ENCODE assay signal across 8 cellular contexts in the genomic region with DNA sequence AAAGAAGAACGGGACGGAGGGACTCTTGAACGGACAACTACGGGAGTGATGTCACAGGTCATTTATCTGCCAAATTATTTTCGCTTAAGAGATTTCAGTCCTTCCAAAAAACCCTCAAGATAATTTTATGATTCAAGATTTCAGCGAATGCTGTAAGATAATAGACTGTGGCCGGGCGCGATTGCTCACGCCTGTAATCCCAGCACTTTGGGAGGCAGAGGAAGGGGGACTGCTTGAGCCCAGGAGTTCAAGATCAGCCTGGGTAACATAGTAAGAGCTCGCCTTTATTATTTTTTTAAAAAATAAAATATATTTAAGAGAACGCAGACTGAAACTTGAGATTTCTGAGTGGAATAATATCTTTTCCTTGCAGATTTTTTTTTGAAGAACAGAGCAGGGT. TPM values are rescaled to one million over a fixed set of nuclear protein-coding genes. Genes with fewer than 3 reads are reported as not detected.
DNase-seq lines count a peak whose midpoint lies in the region; ATAC-seq and TF ChIP-seq lines count a peak whose summit lies in the region.

No MANE protein-coding gene starts in this region.

- CTCF ChIA-PET in SK-N-SH (lab: Yijun Ruan, JAX), result interaction anchor here (1.0 kb wide), 2 partner anchors 16 to 55 kb away, joined by 3 read pairs; no protein-coding TSS in a partner anchor

- H3K9me3 ChIP-seq in SK-N-SH (no peaks in the 10 kb centered on the region), prostate gland (no peaks in the 10 kb centered on the region)

- H3K9ac ChIP-seq in SK-N-SH, result peak overlapping the region; percentile 90

- TF ChIP-seq EP300 in SK-N-SH (IDR thresholded peaks at IDR 0.05; ENCODE audit: borderline replicate concordance in 1 of 2, low read depth in 1 of 2, low read length in 1 of 2), result no peak

- H4K20me1 ChIP-seq in SK-N-SH (ENCODE audit: insufficient read depth), result no peaks in the 10 kb centered on the region

- H3K79me2 ChIP-seq in SK-N-SH (ENCODE audit: insufficient read depth), result peaks cover 46% of the 10 kb centered on the region

- POLR2A ChIA-PET in SK-N-SH (lab: Yijun Ruan, JAX), result interaction anchor here (0.6 to 2.5 kb wide), 3 partner anchors 8 to 80 kb away, joined by 3 to 39 read pairs (median 3); no protein-coding TSS in a partner anchor

- TF ChIP-seq RAD21 in SK-N-SH (IDR thresholded peaks at IDR 0.05; ENCODE audit: low read length), result no peak

- H3K4me3 ChIP-seq in SK-N-SH (ENCODE audit: low read depth in 2 of 2, low read length in 1 of 2), result peak overlapping the region; percentile 72 to 93
- H3K4me3 ChIP-seq in fibroblast of pulmonary artery (replicated peaks; ENCODE audit: low read depth, low read length), result peak overlapping the region; percentile 90
- peak overlapping the region; percentile 68 to 79 for H3K4me3 ChIP-seq in prostate gland

- peak overlapping the region; percentile 95 for H2AFZ ChIP-seq in SK-N-SH (ENCODE audit: low read depth)

- TF ChIP-seq POLR2A in prostate gland (IDR thresholded peaks at IDR 0.05), result no peak

- H3K36me3 ChIP-seq in SK-N-SH (replicated peaks in 1 of 2; ENCODE audit: control insufficient read depth in 1 of 2, insufficient read depth in 2 of 2, low read length in 1 of 2), result peaks cover 0 to 10% of the 10 kb centered on the region in 2 experiments
- no peaks in the 10 kb centered on the region for H3K36me3 ChIP-seq in prostate gland

- TF ChIP-seq CTCF in SK-N-SH (IDR thresholded peaks at IDR 0.05), result no peak
- no peak for TF ChIP-seq CTCF in fibroblast of pulmonary artery (IDR thresholded peaks at IDR 0.05; ENCODE audit: low read length, missing control alignments)
- no peak for TF ChIP-seq CTCF in prostate gland (IDR thresholded peaks at IDR 0.05)

- DNase-seq in SK-N-SH, result peak; percentile 35
- DNase-seq in fibroblast of pulmonary artery (ENCODE audit: low read depth), result peak; percentile 19
- no peak for DNase-seq in prostate gland (ENCODE audit: low spot score)
- DNase-seq in CD1c-positive myeloid dendritic cell (ENCODE audit: extremely low spot score), result no peak
- DNase-seq in activated gamma-delta T cell treated with Interleukin-2 at 50 U/mL for 16 hours, result no peak

- H3K4me1 ChIP-seq in SK-N-SH (ENCODE audit: control insufficient read depth in 1 of 2, insufficient read depth in 2 of 2, low read depth in 1 of 2, low read length in 1 of 2) (peaks cover 5 to 6% of the 10 kb centered on the region in 2 experiments; a peak in 2 of 4 replicates), prostate gland (replicated peaks) (peaks cover 9% of the 10 kb centered on the region)

- no peaks in the 10 kb centered on the region for H3K27me3 ChIP-seq in SK-N-SH (ENCODE audit: insufficient read depth)
- H3K27me3 ChIP-seq in prostate gland (replicated peaks; ENCODE audit: insufficient read depth), result no peaks in the 10 kb centered on the region

- 5% methylated on average over 12 of the region's 12 CpGs for WGBS in SK-N-SH (ENCODE audit: low lambda C conversion rate)
- 15% methylated on average over 12 of the region's 12 CpGs for WGBS in prostate gland

- no peaks in the 10 kb centered on the region for H3K9me2 ChIP-seq in SK-N-SH

- intact Hi-C loops in prostate gland (cut with DNase I), result no loop called here

- H3K4me2 ChIP-seq in SK-N-SH, result peak overlapping the region; percentile 96

- ATAC-seq in GM18502 (IDR thresholded peaks at IDR 0.05; ENCODE audit: poor library complexity, unreplicated experiment) (peak; percentile 27), HG02798 (IDR thresholded peaks at IDR 0.05; ENCODE audit: poor library complexity, unreplicated experiment) (peak; percentile 18), HG03025 (IDR thresholded peaks at IDR 0.05; ENCODE audit: low FRiP score, unreplicated experiment) (no peak)

- H3K27ac ChIP-seq in SK-N-SH (ENCODE audit: low read depth in 2 of 2, low read length in 1 of 2), result peak overlapping the region; percentile 76 to 88
- H3K27ac ChIP-seq in prostate gland, result peak overlapping the region; percentile 65 to 72

- H3F3A ChIP-seq in SK-N-SH (replicated peaks; ENCODE audit: insufficient read depth), result peaks cover 22% of the 10 kb centered on the region

TF ChIP-seq in SK-N-SH, 30 proteins besides CTCF, POLR2A, EP300 and RAD21:
- TF ChIP-seq JUND (IDR thresholded peaks at IDR 0.05), result no peak
- no peak for TF ChIP-seq POLR2AphosphoS5 (IDR thresholded peaks at IDR 0.05; ENCODE audit: low read depth, low read length)

RNA-seq across cellular contexts. Expression of a gene that starts 0.6 kb away (rescaled TPM):
- 20.8 and 27.7 TPM in 2 replicates for polyA plus RNA-seq in SK-N-SH (2012; rRNA removed)
- polyA plus RNA-seq in SK-N-SH (2012; cell fraction: cytosol; rRNA removed), result 30.6 and 38.6 TPM in 2 replicates
- polyA plus RNA-seq in SK-N-SH (2012; cell fraction: nucleus; rRNA removed), result 6.0 and 13.5 TPM in 2 replicates
- 10 to 100 TPM; 13.0 to 13.1 TPM for total RNA-seq in prostate gland

RNA-seq across cellular contexts. Expression of a gene that starts 5.9 kb away (rescaled TPM):
- 9.2 and 12.2 TPM in 2 replicates for polyA plus RNA-seq in SK-N-SH (2012; rRNA removed)
- polyA plus RNA-seq in SK-N-SH (2012; cell fraction: cytosol; rRNA removed), result 13.5 and 19.1 TPM in 2 replicates
- 9.9 and 20.7 TPM in 2 replicates for polyA plus RNA-seq in SK-N-SH (2012; cell fraction: nucleus; rRNA removed)
- total RNA-seq in prostate gland, result 10 to 100 TPM; 27.1 to 35.6 TPM

RNA-seq across cellular contexts. Expression of a gene that starts 25.9 kb away (rescaled TPM):
- 3.2 and 4.8 TPM in 2 replicates for polyA plus RNA-seq in SK-N-SH (2012; rRNA removed)
- polyA plus RNA-seq in SK-N-SH (2012; cell fraction: cytosol; rRNA removed), result 5.3 and 5.8 TPM in 2 replicates
- polyA plus RNA-seq in SK-N-SH (2012; cell fraction: nucleus; rRNA removed), result 4.7 and 10.1 TPM in 2 replicates
- 10 to 100 TPM; 24.6 to 29.5 TPM for total RNA-seq in prostate gland

RNA-seq across cellular contexts. Expression of a gene that starts 54.9 kb away (rescaled TPM):
- polyA plus RNA-seq in SK-N-SH (2012; rRNA removed), result 102 and 105 TPM in 2 replicates
- 150 and 189 TPM in 2 replicates for polyA plus RNA-seq in SK-N-SH (2012; cell fraction: cytosol; rRNA removed)
- polyA plus RNA-seq in SK-N-SH (2012; cell fraction: nucleus; rRNA removed), result 45.9 and 84.7 TPM in 2 replicates
- 100 to 1,000 TPM; 101 to 105 TPM for total RNA-seq in prostate gland

Comparison
In these comparisons a context has a peak if more than half of its experiments do, and no peak if none do; other contexts are left out.
1. DNase-seq: peak in SK-N-SH (single experiment) and fibroblast of pulmonary artery (single experiment); none in prostate gland (single experiment), CD1c-positive myeloid dendritic cell (single experiment) and activated gamma-delta T cell treated with Interleukin-2 at 50 U/mL for 16 hours (single experiment).
2. Peak in every context shown above with its lines, with median percentiles within 50 percentile points of each other: H3K4me3 ChIP-seq.